In genomic region chr17:45296833-45297124, GRCh38 we compare ENCODE assay signal across 12 cellular contexts. TPM values are rescaled to one million over a fixed set of nuclear protein-coding genes. Genes with fewer than 3 reads are reported as not detected.
DNase-seq lines count a peak whose midpoint lies in the region; ATAC-seq and FAIRE-seq lines count a peak whose summit lies in the region.
"Had no signal": no experiment of that assay in that cellular context is flagged by ENCODE, and none has a peak within 500 bp of the region (broad histone marks: within the 10 kb centered on the region; RNA-seq: fewer than 3 reads in every experiment).

No MANE protein-coding gene starts in this region.

- H3K4me1 Mint-ChIP-seq in activated T-helper 1 cell treated with anti-CD3 and anti-CD28 coated beads, Interleukin-12 subunit alpha, Interleukin-12 subunit beta, Interleukin-2, Interleukin-4 antibody, amounts not matched to agents 30 ng/mL and 10 ng/mL and 1 ng/mL, durations not matched to agents 14 hours and 24 hours and 36 hours (ENCODE audit: low read depth): peaks cover 85% of the 10 kb centered on the region

- H3K4me3 Mint-ChIP-seq in activated T-helper 1 cell treated with anti-CD3 and anti-CD28 coated beads, Interleukin-12 subunit alpha, Interleukin-12 subunit beta, Interleukin-2, Interleukin-4 antibody, amounts not matched to agents 30 ng/mL and 10 ng/mL and 1 ng/mL, durations not matched to agents 14 hours and 24 hours and 36 hours: peak overlapping the region; percentile 19

- H3K4me3 ChIP-seq in ACC112 (ENCODE audit: low read depth, low read length) (no peak overlapping the region), mucosa of stomach (ENCODE audit: low read length) (no peak overlapping the region)

- FAIRE-seq in GM19239 (lab: Jason Lieb, UNC): no peak
- FAIRE-seq: islet of Langerhans had no signal

- H3K27me3 ChIP-seq in ACC112 (ENCODE audit: insufficient read depth, low read length) (no peaks in the 10 kb centered on the region), mucosa of stomach (ENCODE audit: control insufficient read depth, insufficient read depth, low read length) (no peaks in the 10 kb centered on the region)

- H2AFZ ChIP-seq in ACC112 (ENCODE audit: low read length, unreplicated experiment): no peak overlapping the region

- peak overlapping the region; percentile 82 for H3K27ac Mint-ChIP-seq in activated T-helper 1 cell treated with anti-CD3 and anti-CD28 coated beads, Interleukin-12 subunit alpha, Interleukin-12 subunit beta, Interleukin-2, Interleukin-4 antibody, amounts not matched to agents 30 ng/mL and 10 ng/mL and 1 ng/mL, durations not matched to agents 14 hours and 24 hours and 36 hours

- peaks cover 86% of the 10 kb centered on the region for H3K79me2 ChIP-seq in ACC112 (ENCODE audit: control insufficient read depth, insufficient read depth, low read length, unreplicated experiment)

- DNase-seq in EL: peak; percentile 54
- DNase-seq in activated T-helper 1 cell treated with anti-CD3 and anti-CD28 coated beads, Interleukin-12 subunit alpha, Interleukin-12 subunit beta, Interleukin-2, Interleukin-4 antibody, amounts not matched to agents 30 ng/mL and 10 ng/mL and 1 ng/mL, durations not matched to agents 14 hours and 24 hours and 36 hours (ENCODE audit: low spot score): no peak
- no peak for DNase-seq in NCI-H510A (lab: John Stamatoyannopoulos, UW)
- DNase-seq in GM19239 (ENCODE audit: insufficient read length, low spot score): no peak
- no peak for DNase-seq in NCI-H2081 (lab: John Stamatoyannopoulos, UW)
- DNase-seq: DMS153, T-helper 9 cell had no signal

- no peaks in the 10 kb centered on the region for H3K27me3 Mint-ChIP-seq in activated T-helper 1 cell treated with anti-CD3 and anti-CD28 coated beads, Interleukin-12 subunit alpha, Interleukin-12 subunit beta, Interleukin-2, Interleukin-4 antibody, amounts not matched to agents 30 ng/mL and 10 ng/mL and 1 ng/mL, durations not matched to agents 14 hours and 24 hours and 36 hours (ENCODE audit: insufficient read depth)

- H3K36me3 ChIP-seq in ACC112 (ENCODE audit: insufficient read depth, low read length) (no peaks in the 10 kb centered on the region), mucosa of stomach (ENCODE audit: control insufficient read depth, insufficient read depth, low read length) (no peaks in the 10 kb centered on the region)

- no peaks in the 10 kb centered on the region for H3K9me3 ChIP-seq in mucosa of stomach (ENCODE audit: control insufficient read depth, low read length)

- no peak for ATAC-seq in HG02610 (IDR thresholded peaks at IDR 0.05; ENCODE audit: unreplicated experiment)

- H3K36me3 Mint-ChIP-seq in activated T-helper 1 cell treated with anti-CD3 and anti-CD28 coated beads, Interleukin-12 subunit alpha, Interleukin-12 subunit beta, Interleukin-2, Interleukin-4 antibody, amounts not matched to agents 30 ng/mL and 10 ng/mL and 1 ng/mL, durations not matched to agents 14 hours and 24 hours and 36 hours (ENCODE audit: low read depth): peaks cover 41% of the 10 kb centered on the region

- no peaks in the 10 kb centered on the region for H3K9me3 Mint-ChIP-seq in activated T-helper 1 cell treated with anti-CD3 and anti-CD28 coated beads, Interleukin-12 subunit alpha, Interleukin-12 subunit beta, Interleukin-2, Interleukin-4 antibody, amounts not matched to agents 30 ng/mL and 10 ng/mL and 1 ng/mL, durations not matched to agents 14 hours and 24 hours and 36 hours

- H3K4me1 ChIP-seq in ACC112 (ENCODE audit: control insufficient read depth, insufficient read depth, low read length, unreplicated experiment) (peaks cover 88% of the 10 kb centered on the region), mucosa of stomach (ENCODE audit: control insufficient read depth, insufficient read depth, low read length) (peaks cover 71% of the 10 kb centered on the region)

- peak overlapping the region; percentile 20 for H3K9ac ChIP-seq in mucosa of stomach (ENCODE audit: low read length)

- peak overlapping the region; percentile 82; the same call in 1 of the 2 replicates for H3K27ac ChIP-seq in ACC112 (ENCODE audit: low read depth, low read length)

- intact Hi-C loops in activated T-helper 1 cell treated with anti-CD3 and anti-CD28 coated beads, Interleukin-12 subunit alpha, Interleukin-12 subunit beta, Interleukin-2, Interleukin-4 antibody, amounts not matched to agents 30 ng/mL and 10 ng/mL and 1 ng/mL, durations not matched to agents 14 hours and 24 hours and 36 hours (cut with micrococcal nuclease): no loop called here

RNA-seq across cellular contexts. Expression of gene MAP3K14, which starts 20.0 kb away (rescaled TPM):
- total RNA-seq in activated T-helper 1 cell treated with anti-CD3 and anti-CD28 coated beads, Interleukin-12 subunit alpha, Interleukin-12 subunit beta, Interleukin-2, Interleukin-4 antibody, amounts not matched to agents 30 ng/mL and 10 ng/mL and 1 ng/mL, durations not matched to agents 14 hours and 24 hours and 36 hours: 64.4 and 64.7 TPM in 2 replicates

RNA-seq across cellular contexts. Expression of gene SPATA32, which starts 34.9 kb away (rescaled TPM):
- total RNA-seq in activated T-helper 1 cell treated with anti-CD3 and anti-CD28 coated beads, Interleukin-12 subunit alpha, Interleukin-12 subunit beta, Interleukin-2, Interleukin-4 antibody, amounts not matched to agents 30 ng/mL and 10 ng/mL and 1 ng/mL, durations not matched to agents 14 hours and 24 hours and 36 hours: 0.44 and 0.56 TPM in 2 replicates
- total RNA-seq: endothelial cell of umbilical vein had no signal
